In the genomic region with DNA sequence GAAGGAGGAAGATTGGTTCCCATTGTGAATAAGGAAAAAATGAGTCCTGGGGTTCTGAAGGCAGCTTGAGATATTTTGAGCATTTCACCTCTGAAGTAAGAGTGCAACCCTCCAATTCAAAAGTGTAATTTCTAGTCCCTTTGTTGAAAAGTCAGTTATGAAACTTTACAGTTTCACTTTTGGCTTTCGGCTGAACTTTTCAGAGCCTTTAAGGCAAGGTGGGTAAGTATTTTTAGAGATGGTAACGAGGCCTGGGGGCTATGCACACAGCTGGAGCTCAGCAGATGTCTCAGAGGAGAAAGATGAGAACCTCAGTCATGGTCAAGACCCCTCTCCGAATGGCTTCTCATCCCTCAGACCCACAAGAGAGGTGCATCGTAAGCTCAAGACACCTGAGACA, we compare ENCODE assay signal across 11 cellular contexts.
DNase-seq lines count a peak whose midpoint lies in the region; ATAC-seq and TF ChIP-seq lines count a peak whose summit lies in the region.
"Had no signal": no experiment of that assay in that cellular context is flagged by ENCODE, and none has a peak within 500 bp of the region (broad histone marks: within the 10 kb centered on the region; RNA-seq: fewer than 3 reads in every experiment).

No MANE protein-coding gene starts in this region.

- H3K9me3 Mint-ChIP-seq in activated CD8-positive, alpha-beta T cell treated with anti-CD3 and anti-CD28 coated beads, Interleukin-2, amount 10 ng/mL, durations not matched to agents 7 days and 5 days (ENCODE audit: insufficient read depth), result no peaks in the 10 kb centered on the region
- peaks cover 0 to 5% (median 4%) of the 10 kb centered on the region in 7 donors for H3K9me3 Mint-ChIP-seq in CD14-positive monocyte

- no peak overlapping the region for H3K4me3 Mint-ChIP-seq in activated CD8-positive, alpha-beta T cell treated with anti-CD3 and anti-CD28 coated beads, Interleukin-2, amount 10 ng/mL, durations not matched to agents 7 days and 5 days
- no peak overlapping the region for H3K4me3 Mint-ChIP-seq in CD14-positive monocyte
- H3K4me3 Mint-ChIP-seq: activated naive CD8-positive, alpha-beta T cell; GM23338 had no signal

- CTCF ChIA-PET in activated CD8-positive, alpha-beta T cell treated with anti-CD3 and anti-CD28 coated beads, Interleukin-2, amount 10 ng/mL, durations not matched to agents 7 days and 5 days (lab: Charles Lee), result interaction anchor here (1.3 to 1.8 kb wide), 2 partner anchors 16 kb away, joined by 3 to 5 read pairs; no protein-coding TSS in a partner anchor

- ATAC-seq in GM18499 (IDR thresholded peaks at IDR 0.05; ENCODE audit: insufficient read depth, unreplicated experiment) (peak; percentile 58), GM19452 (IDR thresholded peaks at IDR 0.05; ENCODE audit: unreplicated experiment) (peak; percentile 81), HG02870 (IDR thresholded peaks at IDR 0.05; ENCODE audit: unreplicated experiment) (peak; percentile 82), HG03460 (IDR thresholded peaks at IDR 0.05; ENCODE audit: unreplicated experiment) (peak; percentile 58)
- no peak for ATAC-seq in activated CD8-positive, alpha-beta T cell treated with anti-CD3 and anti-CD28 coated beads, Interleukin-2, amount 10 ng/mL, durations not matched to agents 7 days and 5 days
- ATAC-seq: GM23338 had no signal

- intact Hi-C loops in CD14-positive monocyte (cut with micrococcal nuclease), result no loop called here

- no peak overlapping the region for H3K27ac Mint-ChIP-seq in activated CD8-positive, alpha-beta T cell treated with anti-CD3 and anti-CD28 coated beads, Interleukin-2, amount 10 ng/mL, durations not matched to agents 7 days and 5 days
- H3K27ac Mint-ChIP-seq in CD14-positive monocyte, result no peak overlapping the region
- H3K27ac Mint-ChIP-seq: activated naive CD8-positive, alpha-beta T cell; GM23338 had no signal

- H3K36me3 ChIP-seq in effector memory CD4-positive, alpha-beta T cell (ENCODE audit: control insufficient read depth, insufficient read depth, low read length), result no peaks in the 10 kb centered on the region

- no peak overlapping the region for H3K4me3 ChIP-seq in effector memory CD4-positive, alpha-beta T cell (ENCODE audit: insufficient read depth, low read depth, low read length, poor library complexity, severe bottlenecking)
- H3K4me3 ChIP-seq in foreskin fibroblast (ENCODE audit: low read depth in 1 of 2, low read length in 2 of 2), result no peak overlapping the region
- H3K4me3 ChIP-seq: GM23338 had no signal

- H3K27me3 Mint-ChIP-seq in activated CD8-positive, alpha-beta T cell treated with anti-CD3 and anti-CD28 coated beads, Interleukin-2, amount 10 ng/mL, durations not matched to agents 7 days and 5 days (ENCODE audit: low read depth), result no peaks in the 10 kb centered on the region
- peaks cover 0 to 6% (median 4%) of the 10 kb centered on the region in 3 donors for H3K27me3 Mint-ChIP-seq in CD14-positive monocyte (ENCODE audit: low read depth in 3 of 3)

- H3K4me1 ChIP-seq in effector memory CD4-positive, alpha-beta T cell (ENCODE audit: control insufficient read depth, insufficient read depth, low read length, poor library complexity, severe bottlenecking), result no peaks in the 10 kb centered on the region

- DNase-seq in activated CD8-positive, alpha-beta T cell treated with anti-CD3 and anti-CD28 coated beads, Interleukin-2, amount 10 ng/mL, durations not matched to agents 7 days and 5 days, result no peak
- DNase-seq in effector memory CD4-positive, alpha-beta T cell, result no peak
- no peak for DNase-seq in foreskin fibroblast
- DNase-seq in CD14-positive monocyte (ENCODE audit: low spot score), result no peak
- DNase-seq: NCI-H526 had no signal

- no peaks in the 10 kb centered on the region for H3K9me3 ChIP-seq in effector memory CD4-positive, alpha-beta T cell (ENCODE audit: control insufficient read depth, low read length)

- POLR2A ChIA-PET in activated CD8-positive, alpha-beta T cell treated with anti-CD3 and anti-CD28 coated beads, Interleukin-2, amount 10 ng/mL, durations not matched to agents 7 days and 5 days (lab: Charles Lee), result no interaction called here

- no peaks in the 10 kb centered on the region for H3K36me3 Mint-ChIP-seq in activated CD8-positive, alpha-beta T cell treated with anti-CD3 and anti-CD28 coated beads, Interleukin-2, amount 10 ng/mL, durations not matched to agents 7 days and 5 days (ENCODE audit: low read depth)
- H3K36me3 Mint-ChIP-seq in CD14-positive monocyte, result no peaks in the 10 kb centered on the region
- H3K36me3 Mint-ChIP-seq: activated naive CD8-positive, alpha-beta T cell had no signal

- TF ChIP-seq CTCF in foreskin fibroblast (IDR thresholded peaks at IDR 0.05; ENCODE audit: low read depth, low read length) (no peak), CD14-positive monocyte (IDR thresholded peaks at IDR 0.05) (no peak)

- H3K27me3 ChIP-seq in effector memory CD4-positive, alpha-beta T cell (replicated peaks; ENCODE audit: control insufficient read depth, insufficient read depth, low read length, poor library complexity, severe bottlenecking), result no peaks in the 10 kb centered on the region

- no peak overlapping the region for H3K27ac ChIP-seq in effector memory CD4-positive, alpha-beta T cell (ENCODE audit: insufficient read depth, low read length, poor library complexity, severe bottlenecking)

- H3K4me1 Mint-ChIP-seq in activated CD8-positive, alpha-beta T cell treated with anti-CD3 and anti-CD28 coated beads, Interleukin-2, amount 10 ng/mL, durations not matched to agents 7 days and 5 days (ENCODE audit: low read depth), result no peaks in the 10 kb centered on the region
- H3K4me1 Mint-ChIP-seq in CD14-positive monocyte, result peaks cover 26% of the 10 kb centered on the region
